Comparison of ENCODE assay signal across 19 cellular contexts in genomic region chr1:110464340-110464739, GRCh38. TPM values are rescaled to one million over a fixed set of nuclear protein-coding genes. Genes with fewer than 3 reads are reported as not detected.
DNase-seq lines count a peak whose midpoint lies in the region; ATAC-seq, FAIRE-seq and TF ChIP-seq lines count a peak whose summit lies in the region.
"Had no signal": no experiment of that assay in that cellular context is flagged by ENCODE, and none has a peak within 500 bp of the region (broad histone marks: within the 10 kb centered on the region; RNA-seq: fewer than 3 reads in every experiment).

No MANE protein-coding gene starts in this region.

- in situ Hi-C loops in ACHN (cut with HindIII; ENCODE audit: low pct_ligation_motif_present, low pct_unique_long_range_greater_than_20kb, low sequenced_read_pairs), result no loop called here

- FAIRE-seq in keratinocyte (lab: Jason Lieb, UNC), result no peak
- FAIRE-seq: D721Med had no signal

- H3K79me2 ChIP-seq in SK-N-SH (ENCODE audit: insufficient read depth) (no peaks in the 10 kb centered on the region), keratinocyte (ENCODE audit: control insufficient read depth, insufficient read depth, low read length) (no peaks in the 10 kb centered on the region)

- H3K36me3 ChIP-seq in SK-N-SH (replicated peaks in 1 of 2; ENCODE audit: control insufficient read depth in 1 of 2, insufficient read depth in 2 of 2, low read length in 1 of 2) (no peaks in the 10 kb centered on the region), keratinocyte (ENCODE audit: control insufficient read depth in 2 of 2, extremely low read depth in 1 of 2, insufficient read depth in 2 of 2, low read length in 2 of 2) (no peaks in the 10 kb centered on the region), upper lobe of right lung (no peaks in the 10 kb centered on the region)
- H3K36me3 ChIP-seq: MG63 had no signal

- no peak for TF ChIP-seq RAD21 in SK-N-SH (IDR thresholded peaks at IDR 0.05; ENCODE audit: low read length)

- no peak overlapping the region for H3K9ac ChIP-seq in SK-N-SH
- H3K9ac ChIP-seq in keratinocyte (ENCODE audit: control insufficient read depth, extremely low read depth, insufficient read depth, low read length), result no peak overlapping the region

- TF ChIP-seq CTCF in SK-N-SH (IDR thresholded peaks at IDR 0.05) (no peak), cardiac fibroblast (IDR thresholded peaks at IDR 0.05; ENCODE audit: low read depth, low read length) (no peak), keratinocyte (optimal IDR thresholded peaks at IDR 0.05 in 1 of 3, IDR thresholded peaks at IDR 0.05 in 1 of 3, conservative IDR thresholded peaks at IDR 0.05 in 1 of 3; ENCODE audit: extremely low read depth in 1 of 3, insufficient read depth in 2 of 3, low read length in 3 of 3) (no peak), upper lobe of right lung (IDR thresholded peaks at IDR 0.05) (no peak)

- H3F3A ChIP-seq in SK-N-SH (replicated peaks; ENCODE audit: insufficient read depth), result no peaks in the 10 kb centered on the region

- dilution Hi-C loops in keratinocyte (cut with MboI; ENCODE audit: extremely low pct_ligation_motif_present, low sequenced_read_pairs), result no loop called here

- H3K9me3 ChIP-seq in SK-N-SH (no peaks in the 10 kb centered on the region), keratinocyte (ENCODE audit: control insufficient read depth, low read depth, low read length) (no peaks in the 10 kb centered on the region), upper lobe of right lung (no peaks in the 10 kb centered on the region)
- H3K9me3 ChIP-seq: MG63 had no signal

- TF ChIP-seq EP300 in SK-N-SH (IDR thresholded peaks at IDR 0.05; ENCODE audit: borderline replicate concordance in 1 of 2, low read depth in 1 of 2, low read length in 1 of 2), result no peak

- ATAC-seq in SK-N-SH treated with all-trans-retinoic acid at 6 μM for 48 hours (peak; percentile 11; the same call in 1 of the 3 replicates), upper lobe of right lung (peak; percentile 52)
- ATAC-seq: activated T-cell treated with anti-CD3 and anti-CD28 coated beads, Interleukin-2, amount 50 U/mL, for 4 hours; sciatic nerve had no signal

- H3K27ac ChIP-seq in SK-N-SH (ENCODE audit: low read depth in 2 of 2, low read length in 1 of 2), result no peak overlapping the region
- peak overlapping the region; percentile 31 for H3K27ac ChIP-seq in keratinocyte (ENCODE audit: control insufficient read depth, insufficient read depth, low read length)
- H3K27ac ChIP-seq in upper lobe of right lung, result peak overlapping the region; percentile 42
- H3K27ac ChIP-seq: 22Rv1 had no signal

- WGBS in SK-N-SH (ENCODE audit: low lambda C conversion rate), result 88% methylated on average over 2 of the region's 2 CpGs

- no peak overlapping the region for H2AFZ ChIP-seq in SK-N-SH (ENCODE audit: low read depth)
- no peak overlapping the region for H2AFZ ChIP-seq in keratinocyte (ENCODE audit: control insufficient read depth, low read length)

- H3K27me3 ChIP-seq in SK-N-SH (ENCODE audit: insufficient read depth) (no peaks in the 10 kb centered on the region), keratinocyte (ENCODE audit: control insufficient read depth, extremely low read depth, insufficient read depth, low read length) (no peaks in the 10 kb centered on the region), upper lobe of right lung (no peaks in the 10 kb centered on the region)
- H3K27me3 ChIP-seq: MG63 had no signal

- H3K4me2 ChIP-seq in SK-N-SH (no peak overlapping the region), keratinocyte (ENCODE audit: control insufficient read depth, extremely low read depth, insufficient read depth, low read depth, low read length) (peak overlapping the region; percentile 36)

- intact Hi-C loops in upper lobe of right lung (cut with DNase I), result loop anchor here (5.0 kb wide), 1 partner anchor 262 kb away; no protein-coding TSS in a partner anchor

- no peaks in the 10 kb centered on the region for H3K9me1 ChIP-seq in keratinocyte (ENCODE audit: control insufficient read depth, extremely low read depth, insufficient read depth, low read length)

- POLR2A ChIA-PET in SK-N-SH (lab: Yijun Ruan, JAX), result no interaction called here

- no peak overlapping the region for H3K4me3 ChIP-seq in SK-N-SH (ENCODE audit: low read depth in 2 of 2, low read length in 1 of 2)
- no peak overlapping the region for H3K4me3 ChIP-seq in cardiac fibroblast (replicated peaks in 1 of 2; ENCODE audit: low read depth in 2 of 2, low read length in 2 of 2)
- H3K4me3 ChIP-seq in keratinocyte (ENCODE audit: control insufficient read depth in 2 of 3, extremely low read depth in 1 of 3, insufficient read depth in 2 of 3, low read depth in 1 of 3, low read length in 3 of 3), result no peak overlapping the region
- H3K4me3 ChIP-seq in upper lobe of right lung, result no peak overlapping the region
- H3K4me3 ChIP-seq: MG63 had no signal

- no peaks in the 10 kb centered on the region for H3K9me2 ChIP-seq in SK-N-SH

- DNase-seq in SK-N-SH (no peak), cardiac fibroblast (ENCODE audit: low read depth in 2 of 2) (peak; percentile 49 to 53), keratinocyte (ENCODE audit: low read depth, low spot score) (no peak), upper lobe of right lung (no peak), NCI-H82 (lab: John Stamatoyannopoulos, UW) (no peak), ACHN (no peak), NCI-H1417 (lab: John Stamatoyannopoulos, UW) (no peak)
- DNase-seq: activated CD4-positive, alpha-beta T cell treated with anti-CD3 and anti-CD28 coated beads for 4 hours; activated T-cell treated with anti-CD3 and anti-CD28 coated beads, Interleukin-2, amount 50 U/mL, for 4 hours; amniotic stem cell; left cardiac atrium; naive B cell; NCI-H2081 treated with DMSO at 0.1 percent for 48 hours; SHP77 had no signal

- H3K4me1 ChIP-seq in SK-N-SH (ENCODE audit: control insufficient read depth in 1 of 2, insufficient read depth in 2 of 2, low read depth in 1 of 2, low read length in 1 of 2) (peaks cover 2 to 6% of the 10 kb centered on the region in 2 experiments; a peak in 1 of 4 replicates), keratinocyte (ENCODE audit: control insufficient read depth, extremely low read depth, insufficient read depth, low read length) (peaks cover 26% of the 10 kb centered on the region), upper lobe of right lung (no peaks in the 10 kb centered on the region)

- H4K20me1 ChIP-seq in SK-N-SH (ENCODE audit: insufficient read depth) (no peaks in the 10 kb centered on the region), keratinocyte (ENCODE audit: control insufficient read depth, extremely low read depth, insufficient read depth, low read length) (no peaks in the 10 kb centered on the region)

- CTCF ChIA-PET in SK-N-SH (lab: Yijun Ruan, JAX), result interaction anchor here (1.1 to 12.6 kb wide), 8 partner anchors 13 to 267 kb away, joined by 4 to 250 read pairs (median 10); partner anchors contain the start of genes KCNC4 and LAMTOR5

TF ChIP-seq in SK-N-SH, 30 proteins besides CTCF, POLR2A, EP300 and RAD21 (continues in another document):
- no peak for TF ChIP-seq USF2 (IDR thresholded peaks at IDR 0.05; ENCODE audit: borderline replicate concordance, low read depth, low read length)
- no peak for TF ChIP-seq MEF2A (IDR thresholded peaks at IDR 0.05; ENCODE audit: borderline replicate concordance, low read depth)

RNA-seq across cellular contexts. Expression of gene PROK1, which starts 13.4 kb away (rescaled TPM):
- not detected in 2 replicates for polyA plus RNA-seq in SK-N-SH (2012; rRNA removed)
- 0.01 TPM in 1 of 2 replicates, not detected in the other for polyA plus RNA-seq in SK-N-SH (2012; cell fraction: cytosol; rRNA removed)
- polyA plus RNA-seq in SK-N-SH (2012; cell fraction: nucleus; rRNA removed), result 0.04 TPM in 1 of 2 replicates, not detected in the other
- polyA plus RNA-seq in keratinocyte, result not detected in 3 replicates
- polyA plus RNA-seq in keratinocyte (2011; ENCODE audit: low read depth), result not detected
- polyA plus RNA-seq in keratinocyte (2011; cell fraction: cytosol; rRNA removed), result not detected in 2 replicates
- not detected in 2 replicates for polyA plus RNA-seq in keratinocyte (2011; cell fraction: nucleus; rRNA removed)
- polyA plus RNA-seq in keratinocyte (2012; ENCODE audit: low replicate concordance), result not detected in 2 replicates
- polyA minus RNA-seq in keratinocyte, result not detected in 3 replicates
- not detected for polyA minus RNA-seq in keratinocyte (2011; cell fraction: cytosol; rRNA and poly(A)+ RNA removed)
- polyA minus RNA-seq in keratinocyte (2011; cell fraction: nucleus; rRNA and poly(A)+ RNA removed), result not detected in 2 replicates
- total RNA-seq in upper lobe of right lung, result 0.41 TPM
- total RNA-seq: activated T-cell treated with anti-CD3 and anti-CD28 coated beads, Interleukin-2, amount 50 U/mL, for 4 hours; sciatic nerve had no signal

RNA-seq across cellular contexts. Expression of gene KCNA10, which starts 54.6 kb away (rescaled TPM):
- not detected in 2 replicates for polyA plus RNA-seq in SK-N-SH (2012; rRNA removed)
- not detected in 2 replicates for polyA plus RNA-seq in SK-N-SH (2012; cell fraction: cytosol; rRNA removed)
- not detected in 2 replicates for polyA plus RNA-seq in SK-N-SH (2012; cell fraction: nucleus; rRNA removed)
- polyA plus RNA-seq in keratinocyte, result not detected in 3 replicates
- not detected for polyA plus RNA-seq in keratinocyte (2011; ENCODE audit: low read depth)
- polyA plus RNA-seq in keratinocyte (2011; cell fraction: cytosol; rRNA removed), result not detected in 2 replicates
- polyA plus RNA-seq in keratinocyte (2011; cell fraction: nucleus; rRNA removed), result 0.05 TPM in 1 of 2 replicates, not detected in the other
- not detected in 2 replicates for polyA plus RNA-seq in keratinocyte (2012; ENCODE audit: low replicate concordance)
- polyA minus RNA-seq in keratinocyte, result not detected in 3 replicates
- not detected for polyA minus RNA-seq in keratinocyte (2011; cell fraction: cytosol; rRNA and poly(A)+ RNA removed)
- not detected in 2 replicates for polyA minus RNA-seq in keratinocyte (2011; cell fraction: nucleus; rRNA and poly(A)+ RNA removed)
- not detected for total RNA-seq in upper lobe of right lung
- total RNA-seq: activated T-cell treated with anti-CD3 and anti-CD28 coated beads, Interleukin-2, amount 50 U/mL, for 4 hours; left cardiac atrium; sciatic nerve had no signal

RNA-seq across cellular contexts. Expression of gene LAMTOR5, which starts 56.8 kb away (rescaled TPM):
- polyA plus RNA-seq in SK-N-SH (2012; rRNA removed), result 442 and 636 TPM in 2 replicates
- polyA plus RNA-seq in SK-N-SH (2012; cell fraction: cytosol; rRNA removed), result 477 and 520 TPM in 2 replicates
- 159 and 164 TPM in 2 replicates for polyA plus RNA-seq in SK-N-SH (2012; cell fraction: nucleus; rRNA removed)
- polyA plus RNA-seq in keratinocyte, result 265 to 477 TPM (median 365 TPM) in 3 replicates
- polyA plus RNA-seq in keratinocyte (2011; ENCODE audit: low read depth), result 73.5 TPM
- polyA plus RNA-seq in keratinocyte (2011; cell fraction: cytosol; rRNA removed), result 298 and 425 TPM in 2 replicates
- polyA plus RNA-seq in keratinocyte (2011; cell fraction: nucleus; rRNA removed), result 134 and 139 TPM in 2 replicates
- 271 and 349 TPM in 2 replicates for polyA plus RNA-seq in keratinocyte (2012; ENCODE audit: low replicate concordance)
- 85.1 to 119 TPM (median 97.4 TPM) in 3 replicates for polyA minus RNA-seq in keratinocyte
- 52.0 TPM for polyA minus RNA-seq in keratinocyte (2011; cell fraction: cytosol; rRNA and poly(A)+ RNA removed)
- 21.5 and 28.5 TPM in 2 replicates for polyA minus RNA-seq in keratinocyte (2011; cell fraction: nucleus; rRNA and poly(A)+ RNA removed)
- total RNA-seq in upper lobe of right lung, result 110 TPM

Comparison
In these comparisons a context has a peak if more than half of its experiments do, and no peak if none do; other contexts are left out.
1. DNase-seq: peak in cardiac fibroblast (2 of 2); none in SK-N-SH (single experiment), keratinocyte (single experiment), upper lobe of right lung (single experiment), NCI-H82 (single experiment), ACHN (single experiment) and NCI-H1417 (0 of 3).
2. H3K27ac ChIP-seq: peak in keratinocyte (single experiment) and upper lobe of right lung (single experiment); none in SK-N-SH (0 of 2).